In genomic region chr10:114095676-114096331, GRCh38 we compare ENCODE assay signal across 12 cellular contexts. TPM values are rescaled to one million over a fixed set of nuclear protein-coding genes. Genes with fewer than 3 reads are reported as not detected.
DNase-seq lines count a peak whose midpoint lies in the region; ATAC-seq and TF ChIP-seq lines count a peak whose summit lies in the region.
"Had no signal": no experiment of that assay in that cellular context is flagged by ENCODE, and none has a peak within 500 bp of the region (broad histone marks: within the 10 kb centered on the region; RNA-seq: fewer than 3 reads in every experiment).

No MANE protein-coding gene starts in this region.

- POLR2A ChIA-PET in OCI-LY7 (lab: Charles Lee): interaction anchor here (0.5 to 1.7 kb wide), 13 partner anchors 8 to 1094 kb away, joined by 3 to 8 read pairs (median 4); partner anchors contain the start of gene CCDC186

- CTCF ChIA-PET in OCI-LY7 (lab: Charles Lee; ENCODE audit: unreplicated experiment): interaction anchor here (0.7 to 1.1 kb wide), 2 partner anchors 10 to 173 kb away, joined by 3 to 4 read pairs; no protein-coding TSS in a partner anchor

- no peak for TF ChIP-seq CTCF in OCI-LY7 (conservative IDR thresholded peaks at IDR 0.05; ENCODE audit: low read length)

- H4K20me1 ChIP-seq in OCI-LY7 (ENCODE audit: insufficient read depth, low read length): no peaks in the 10 kb centered on the region

- no peaks in the 10 kb centered on the region; the same call in 1 of the 2 replicates for H3K36me3 ChIP-seq in OCI-LY7 (ENCODE audit: insufficient read depth, low read length)
- H3K36me3 ChIP-seq: tibial artery had no signal

- peak overlapping the region; percentile 48 for H3K27ac ChIP-seq in OCI-LY7 (ENCODE audit: low read depth, low read length, poor library complexity, severe bottlenecking)
- H3K27ac ChIP-seq: tibial artery had no signal

- H3K9me2 ChIP-seq in OCI-LY7 (ENCODE audit: insufficient read depth, low read length): no peaks in the 10 kb centered on the region

- H3K4me2 ChIP-seq in OCI-LY7 (ENCODE audit: low read length): peak overlapping the region; percentile 63

- H3K4me1 ChIP-seq in OCI-LY7 (ENCODE audit: insufficient read depth, low read length, poor library complexity, severe bottlenecking): peaks cover 52% of the 10 kb centered on the region

- no TSS peak for BruUV-seq in OCI-LY7 (replicated peaks; lab: Mats Ljungman, UMichigan)

- DNase-seq in OCI-LY7 (ENCODE audit: low spot score) (peak; percentile 80), sciatic nerve (ENCODE audit: low spot score) (no peak), iPS-NIHi7 (ENCODE audit: extremely low spot score) (no peak), hypothalamus (lab: John Stamatoyannopoulos, UW) (no peak), DMS53 treated with DMSO at 0.1 percent for 48 hours (lab: John Stamatoyannopoulos, UW; ENCODE audit: unreplicated experiment) (no peak)
- DNase-seq: EL; stimulated activated CD4-positive, alpha-beta T cell treated with anti-CD3 and anti-CD28 coated beads, Interleukin-12 subunit alpha, Interleukin-12 subunit beta, amount 100 ng/mL, for 4 hours; tibial artery had no signal

- H2AFZ ChIP-seq in OCI-LY7 (ENCODE audit: low read length): peak overlapping the region; percentile 62; the same call in 1 of the 2 replicates

- ATAC-seq in GM18861 (IDR thresholded peaks at IDR 0.05; ENCODE audit: unreplicated experiment) (peak; percentile 66), HG02798 (IDR thresholded peaks at IDR 0.05; ENCODE audit: poor library complexity, unreplicated experiment) (peak; percentile 54), sciatic nerve (peak; percentile 27), GM19328 (IDR thresholded peaks at IDR 0.05; ENCODE audit: unreplicated experiment) (no peak)

- no peaks in the 10 kb centered on the region for H3K79me2 ChIP-seq in OCI-LY7 (ENCODE audit: insufficient read depth, low read depth, low read length)

- peak overlapping the region; percentile 52 for H3K4me3 ChIP-seq in OCI-LY7 (ENCODE audit: low read depth, low read length, poor library complexity, severe bottlenecking)
- H3K4me3 ChIP-seq: lung, tibial artery had no signal

- intact Hi-C loops in OCI-LY7 (cut with micrococcal nuclease; ENCODE audit: unreplicated experiment): loop anchor here (1.0 to 5.0 kb wide), 5 partner anchors 53 to 244 kb away; partner anchors contain the start of genes ADRB1, DCLRE1A and NHLRC2
- intact Hi-C loops in sciatic nerve (cut with DNase I): no loop called here

- peaks cover 8% of the 10 kb centered on the region; the same call in 1 of the 2 replicates for H3K9me3 ChIP-seq in OCI-LY7 (ENCODE audit: low read length)
- H3K9me3 ChIP-seq: tibial artery had no signal

RNA-seq across cellular contexts. Expression of gene ADRB1, which starts 52.1 kb away (rescaled TPM):
- 1.1 and 2.0 TPM in 2 replicates for total RNA-seq in OCI-LY7 (2014; rRNA removed; shearing (Covaris generic))
- total RNA-seq in OCI-LY7 (2022) (1.3 and 1.4 TPM in 2 replicates), sciatic nerve (0.76 TPM)
